ENCODE assay signal across 8 cellular contexts in genomic region chr11:76152086-76152658, GRCh38. TPM values are rescaled to one million over a fixed set of nuclear protein-coding genes. Genes with fewer than 3 reads are reported as not detected.
DNase-seq lines count a peak whose midpoint lies in the region; ATAC-seq, FAIRE-seq and TF ChIP-seq lines count a peak whose summit lies in the region.

No MANE protein-coding gene starts in this region.

- H3K27me3 Mint-ChIP-seq in activated CD8-positive, alpha-beta T cell treated with anti-CD3 and anti-CD28 coated beads for 36 hours = peaks cover 9% of the 10 kb centered on the region

- H3K27me3 ChIP-seq in HCT116 (ENCODE audit: insufficient read depth, low read length) = no peaks in the 10 kb centered on the region
- peaks cover 0 to 14% (median 11%) of the 10 kb centered on the region in 4 experiments; a peak in 5 of 7 replicates for H3K27me3 ChIP-seq in H1 (replicated peaks in 1 of 4; ENCODE audit: control insufficient read depth in 3 of 4, extremely low read depth in 1 of 4, insufficient read depth in 3 of 4, low read length in 3 of 4)
- no peaks in the 10 kb centered on the region for H3K27me3 ChIP-seq in mesendoderm (ENCODE audit: insufficient read depth, low read length, poor library complexity)

- H3K4me1 Mint-ChIP-seq in activated CD8-positive, alpha-beta T cell treated with anti-CD3 and anti-CD28 coated beads for 36 hours (ENCODE audit: low read depth) = peaks cover 25% of the 10 kb centered on the region

- peak; percentile 96 for ATAC-seq in HCT116
- peak; percentile 98 for ATAC-seq in activated CD8-positive, alpha-beta T cell treated with anti-CD3 and anti-CD28 coated beads for 36 hours

- H3K4me2 ChIP-seq in HCT116 (ENCODE audit: low read length) = peak overlapping the region; percentile 54
- H3K4me2 ChIP-seq in H1 (ENCODE audit: insufficient read depth in 1 of 2, low read depth in 2 of 2, low read length in 2 of 2) = peak overlapping the region; percentile 1 to 69; a peak in 3 of 4 replicates
- peak overlapping the region; percentile 82 for H3K4me2 ChIP-seq in mesendoderm (ENCODE audit: low read length)

- TF ChIP-seq RAD21 in HCT116 (IDR thresholded peaks at IDR 0.05; ENCODE audit: low read depth) (peak; percentile 98), H1 (IDR thresholded peaks at IDR 0.05 in 1 of 2, conservative IDR thresholded peaks at IDR 0.05 in 1 of 2; ENCODE audit: low read depth in 2 of 2, low read length in 2 of 2) (peak; percentile 93 to 96)

- H3K79me2 ChIP-seq in HCT116 (ENCODE audit: insufficient read depth, low read length) (no peaks in the 10 kb centered on the region), H1 (ENCODE audit: control insufficient read depth in 1 of 2, insufficient read depth in 2 of 2, low read length in 2 of 2) (no peaks in the 10 kb centered on the region), mesendoderm (ENCODE audit: control insufficient read depth, insufficient read depth, low read length) (no peaks in the 10 kb centered on the region)

- no peak overlapping the region for H3K4ac ChIP-seq in H1 (replicated peaks; ENCODE audit: insufficient read length, low read depth, low read length)
- H3K4ac ChIP-seq in mesendoderm (ENCODE audit: low read depth, low read length) = peak overlapping the region; percentile 74

- DNase-seq in HCT116 (ENCODE audit: low read depth, low spot score) (peak; percentile 57), NAMALWA (ENCODE audit: low spot score) (peak; percentile 86), H1 (ENCODE audit: low read depth in 1 of 2, low spot score in 2 of 2) (peak; percentile 65 to 95), mesendoderm (peak; percentile 90), NCI-H1930 (lab: John Stamatoyannopoulos, UW) (no peak)
- peak; percentile 95 for DNase-seq in activated CD8-positive, alpha-beta T cell treated with anti-CD3 and anti-CD28 coated beads for 36 hours
- peak; percentile 65 for DNase-seq in stimulated activated CD8-positive, alpha-beta memory T cell treated with anti-CD3 and anti-CD28 coated beads, Interleukin-15, amount 100 ng/mL, for 1 hour (ENCODE audit: low read depth)

- H3K79me1 ChIP-seq in H1 (ENCODE audit: low read depth, low read length) (no peaks in the 10 kb centered on the region), mesendoderm (ENCODE audit: low read length) (no peaks in the 10 kb centered on the region)

- no peaks in the 10 kb centered on the region for H3K36me3 ChIP-seq in ES-I3 (ENCODE audit: insufficient read depth, low read length)
- H3K36me3 ChIP-seq in HCT116 (ENCODE audit: control insufficient read depth in 1 of 2, insufficient read depth in 2 of 2, low read length in 2 of 2) = no peaks in the 10 kb centered on the region
- no peaks in the 10 kb centered on the region for H3K36me3 ChIP-seq in H1 (ENCODE audit: control insufficient read depth in 2 of 4, insufficient read depth in 4 of 4, low read length in 3 of 4)
- no peaks in the 10 kb centered on the region for H3K36me3 ChIP-seq in mesendoderm (ENCODE audit: control insufficient read depth, insufficient read depth, low read length)

- H3K4me3 ChIP-seq in HCT116 (replicated peaks in 1 of 2; ENCODE audit: low read depth in 1 of 2, low read length in 2 of 2) (no peak overlapping the region), H1 (ENCODE audit: extremely low read depth in 1 of 4, insufficient read depth in 2 of 4, low read depth in 3 of 4, low read length in 4 of 4) (peak overlapping the region; percentile 26 to 64 (median 36); a peak in 6 of 8 replicates), mesendoderm (ENCODE audit: low read length) (peak overlapping the region; percentile 56)

- intact Hi-C loops in HCT116 (cut with micrococcal nuclease) = loop anchor here (1.0 to 2.0 kb wide), 3 partner anchors 256 to 429 kb away; no protein-coding TSS in a partner anchor
- intact Hi-C loops in activated CD8-positive, alpha-beta T cell treated with anti-CD3 and anti-CD28 coated beads for 36 hours (cut with micrococcal nuclease) = loop anchor here (2.0 to 5.0 kb wide), 2 partner anchors 255 to 350 kb away; no protein-coding TSS in a partner anchor

- peak overlapping the region; percentile 76; the same call in 1 of the 2 replicates for H4K8ac ChIP-seq in H1 (ENCODE audit: extremely low read depth, insufficient read depth, low read length)
- no peak overlapping the region for H4K8ac ChIP-seq in mesendoderm (ENCODE audit: low read depth, low read length)

- H2AK5ac ChIP-seq in H1 (ENCODE audit: low read depth, low read length) (no peak overlapping the region), mesendoderm (ENCODE audit: low read length) (no peak overlapping the region)

- H3K14ac ChIP-seq in H1 (ENCODE audit: insufficient read length) = no peak overlapping the region

- H2BK12ac ChIP-seq in H1 (ENCODE audit: low read depth, low read length) = 0 out of 2 replicates have a peak overlapping the region, but pooled peaks have one; percentile 56

- H3K4me1 ChIP-seq in ES-I3 (ENCODE audit: insufficient read depth, low read length) = peaks cover 11% of the 10 kb centered on the region; the same call in 1 of the 2 replicates
- H3K4me1 ChIP-seq in HCT116 (ENCODE audit: control insufficient read depth in 1 of 2, insufficient read depth in 2 of 2, low read length in 2 of 2) = peaks cover 0 to 8% of the 10 kb centered on the region in 2 experiments; a peak in 2 of 4 replicates
- H3K4me1 ChIP-seq in H1 (replicated peaks in 1 of 4; ENCODE audit: control insufficient read depth in 3 of 4, insufficient read depth in 4 of 4, low read length in 3 of 4) = peaks cover 0 to 3% (median 2%) of the 10 kb centered on the region in 4 experiments; a peak in 2 of 7 replicates
- peaks cover 12% of the 10 kb centered on the region for H3K4me1 ChIP-seq in mesendoderm (ENCODE audit: control insufficient read depth, low read depth, low read length)

- TF ChIP-seq POLR2A in HCT116 (IDR thresholded peaks at IDR 0.05; ENCODE audit: borderline replicate concordance, extremely low read depth, insufficient read depth, insufficient read length) (no peak), H1 (IDR thresholded peaks at IDR 0.05; ENCODE audit: control extremely low read depth in 1 of 2, low read depth in 2 of 2, low read length in 2 of 2) (no peak)

- no peak for TF ChIP-seq EP300 in H1 (IDR thresholded peaks at IDR 0.05; ENCODE audit: borderline replicate concordance in 1 of 2, low read depth in 2 of 2, low read length in 2 of 2)

- H3K9me3 Mint-ChIP-seq in activated CD8-positive, alpha-beta T cell treated with anti-CD3 and anti-CD28 coated beads for 36 hours = no peaks in the 10 kb centered on the region

- peak overlapping the region; percentile 97 for H2BK20ac ChIP-seq in H1 (ENCODE audit: low read length)

- H3K23ac ChIP-seq in H1 (ENCODE audit: insufficient read length) (no peak overlapping the region), mesendoderm (ENCODE audit: low read length) (no peak overlapping the region)

- H4K5ac ChIP-seq in H1 (ENCODE audit: insufficient read length, low read depth, low read length) (no peak overlapping the region), mesendoderm (ENCODE audit: low read length) (no peak overlapping the region)

- no TSS peak for BruUV-seq in HCT116 (replicated peaks; lab: Mats Ljungman, UMichigan)

- peak overlapping the region; percentile 88 for H3K18ac ChIP-seq in H1 (ENCODE audit: extremely low read depth, low read length)
- H3K18ac ChIP-seq in mesendoderm (ENCODE audit: low read length) = peak overlapping the region; percentile 77

- H3K9me2 ChIP-seq in HCT116 (ENCODE audit: insufficient read depth) = no peaks in the 10 kb centered on the region

- WGBS in H1 (ENCODE audit: extremely low coverage in 1 of 2, insufficient coverage in 1 of 2, insufficient read length in 1 of 2, insufficient replicate concordance in 2 of 2, low coverage in 1 of 2, low lambda C conversion rate in 2 of 2, missing lambda C conversion rate in 1 of 2), 2 experiments = 24% methylated on average over 29 of the region's 29 CpGs; no CpG with 5 or more reads in 1 of the 2 experiments
- no CpG with 5 or more reads among the region's 29 CpGs for WGBS in mesendoderm (ENCODE audit: extremely low coverage, insufficient coverage, low lambda C conversion rate)

- no peaks in the 10 kb centered on the region for H3K9me3 ChIP-seq in ES-I3 (ENCODE audit: control insufficient read depth, insufficient read depth, low read length)
- H3K9me3 ChIP-seq in HCT116 (ENCODE audit: control insufficient read depth in 1 of 2, insufficient read depth in 1 of 2, low read depth in 1 of 2, low read length in 2 of 2) = no peaks in the 10 kb centered on the region
- H3K9me3 ChIP-seq in H1 (ENCODE audit: insufficient read depth in 2 of 2, low read depth in 1 of 2, low read length in 1 of 2) = no peaks in the 10 kb centered on the region

- POLR2A ChIA-PET in HCT116 (lab: Charles Lee) = no interaction called here
- POLR2A ChIA-PET in activated CD8-positive, alpha-beta T cell treated with anti-CD3 and anti-CD28 coated beads for 36 hours (lab: Charles Lee) = interaction anchor here (1.0 to 1.6 kb wide), 2 partner anchors 168 to 252 kb away, joined by 3 to 5 read pairs; no protein-coding TSS in a partner anchor
- POLR2A ChIA-PET in H1 (lab: Charles Lee; ENCODE audit: partially characterized antibody) = interaction anchor here (0.9 to 1.2 kb wide), 4 partner anchors 15 to 255 kb away, joined by 3 to 4 read pairs (median 3); no protein-coding TSS in a partner anchor

- H3K27ac ChIP-seq in HCT116 (ENCODE audit: low read depth, low read length) (no peak overlapping the region), H1 (ENCODE audit: low read depth, low read length) (no peak overlapping the region), mesendoderm (ENCODE audit: low read depth, low read length) (no peak overlapping the region)

- H2BK120ac ChIP-seq in H1 (replicated peaks; ENCODE audit: low read depth, low read length) (no peak overlapping the region), mesendoderm (ENCODE audit: low read depth, low read length) (no peak overlapping the region)

- H3K36me3 Mint-ChIP-seq in activated CD8-positive, alpha-beta T cell treated with anti-CD3 and anti-CD28 coated beads for 36 hours (ENCODE audit: low read depth) = no peaks in the 10 kb centered on the region

- CTCF ChIA-PET in HCT116 (lab: Charles Lee) = interaction anchor here (0.8 to 1.9 kb wide), 22 partner anchors 8 to 586 kb away, joined by 3 to 37 read pairs (median 4); no protein-coding TSS in a partner anchor
- CTCF ChIA-PET in activated CD8-positive, alpha-beta T cell treated with anti-CD3 and anti-CD28 coated beads for 36 hours (lab: Charles Lee) = interaction anchor here (0.6 to 3.9 kb wide), 96 partner anchors 9 to 569 kb away, joined by 3 to 192 read pairs (median 4); partner anchors contain the start of gene UVRAG
- CTCF ChIA-PET in H1 (lab: Charles Lee; ENCODE audit: partially characterized antibody) = interaction anchor here (0.6 to 3.0 kb wide), 76 partner anchors 10 to 534 kb away, joined by 3 to 44 read pairs (median 4); partner anchors contain the start of gene MOGAT2

- H3K27ac Mint-ChIP-seq in activated CD8-positive, alpha-beta T cell treated with anti-CD3 and anti-CD28 coated beads for 36 hours = peak overlapping the region; percentile 63

- H3K56ac ChIP-seq in H1 (replicated peaks; ENCODE audit: insufficient read length, low read depth, low read length) (no peak overlapping the region), mesendoderm (ENCODE audit: low read length) (peak overlapping the region; percentile 95)

- peak; percentile 45 for FAIRE-seq in H1 (lab: Jason Lieb, UNC)

- peak; percentile 88 to 94 (median 93) for TF ChIP-seq CTCF in HCT116 (IDR thresholded peaks at IDR 0.05 in 2 of 3, conservative IDR thresholded peaks at IDR 0.05 in 1 of 3; ENCODE audit: borderline replicate concordance in 1 of 3, insufficient read depth in 1 of 3, low read depth in 2 of 3, low read length in 2 of 3)
- peak; percentile 96 for TF ChIP-seq CTCF in activated CD8-positive, alpha-beta T cell treated with anti-CD3 and anti-CD28 coated beads for 36 hours (IDR thresholded peaks at IDR 0.05)
- TF ChIP-seq CTCF in H1 (IDR thresholded peaks at IDR 0.05; ENCODE audit: control extremely low read depth in 1 of 3, insufficient read depth in 1 of 3, low read depth in 1 of 3, low read length in 3 of 3) = peak; percentile 94 to 97 (median 97)

- H2BK15ac ChIP-seq in H1 (ENCODE audit: low read length) (peak overlapping the region; percentile 89), mesendoderm (replicated peaks; ENCODE audit: low read depth) (no peak overlapping the region)

- no peak overlapping the region for H4K91ac ChIP-seq in H1 (replicated peaks; ENCODE audit: insufficient read length, low read length)

- H4K20me1 ChIP-seq in HCT116 (ENCODE audit: insufficient read depth) = no peaks in the 10 kb centered on the region
- no peaks in the 10 kb centered on the region for H4K20me1 ChIP-seq in H1 (replicated peaks in 1 of 2; ENCODE audit: control insufficient read depth in 1 of 2, insufficient read depth in 2 of 2, low read length in 2 of 2)

- H3K23me2 ChIP-seq in H1 (ENCODE audit: low read depth, low read length) = no peaks in the 10 kb centered on the region

- RAD21 ChIA-PET in HCT116 (lab: Charles Lee; ENCODE audit: low non-redundant PET in 1 of 2, low total read pairs in 2 of 2, uncharacterized antibody in 2 of 2, unreplicated experiment in 2 of 2) = interaction anchor here (0.7 to 1.4 kb wide), 5 partner anchors 55 to 555 kb away, joined by 3 to 7 read pairs (median 3); no protein-coding TSS in a partner anchor

- H2BK5ac ChIP-seq in H1 (ENCODE audit: low read depth, low read length) = peak overlapping the region; percentile 60; the same call in 1 of the 2 replicates
- H2BK5ac ChIP-seq in mesendoderm (ENCODE audit: low read length) = no peak overlapping the region

- peak overlapping the region; percentile 25; the same call in 1 of the 2 replicates for H3K9ac ChIP-seq in ES-I3 (ENCODE audit: low read depth, low read length)
- H3K9ac ChIP-seq in HCT116 (ENCODE audit: low read length) = peak overlapping the region; percentile 13; the same call in 1 of the 2 replicates
- H3K9ac ChIP-seq in H1 (replicated peaks in 1 of 4; ENCODE audit: extremely low read depth in 1 of 4, low read depth in 3 of 4, low read length in 3 of 4) = 0 out of 7 replicates have a peak overlapping the region, but pooled peaks of 1 of the 4 experiments have one; percentile 38
- peak overlapping the region; percentile 84 for H3K9ac ChIP-seq in mesendoderm (ENCODE audit: low read length)

- H2AFZ ChIP-seq in HCT116 (ENCODE audit: low read depth, low read length, poor library complexity, severe bottlenecking) (peak overlapping the region; percentile 99), H1 (ENCODE audit: low read length) (peak overlapping the region; percentile 99)

- H3K4me3 Mint-ChIP-seq in activated CD8-positive, alpha-beta T cell treated with anti-CD3 and anti-CD28 coated beads for 36 hours = peak overlapping the region; percentile 61

RNA-seq across cellular contexts. Expression of gene WNT11, which starts 54.1 kb away (rescaled TPM):
- total RNA-seq in HCT116 (2021; ENCODE audit: unreplicated experiment) = 1.9 TPM
- polyA plus RNA-seq in HCT116 (2012) = 0.61 and 1.3 TPM in 2 replicates
- under 1 TPM; 0.32 to 0.43 TPM for total RNA-seq in activated CD8-positive, alpha-beta T cell treated with anti-CD3 and anti-CD28 coated beads for 36 hours
- total RNA-seq in H1 (2021; fragmentation: NEBNext Ultra II Directional; extraction: Animal tissue kit (Norgen Biotek cat#: 25700)) = 0.45 TPM in 1 of 2 replicates, not detected in the other
- polyA plus RNA-seq in H1 (2011; rRNA removed) = 0.11 and 0.22 TPM in 2 replicates
- 0.16 TPM for polyA plus RNA-seq in H1 (2011; cell fraction: cytosol; rRNA removed)
- 0.14 TPM for polyA plus RNA-seq in H1 (2011; cell fraction: nucleus; rRNA removed)
- polyA plus RNA-seq in H1 (2012, experiment 1 of 2) = 0.08 to 0.16 TPM (median 0.09 TPM) in 3 of 4 replicates, not detected in the other
- polyA plus RNA-seq in H1 (2012, experiment 2 of 2) = not detected
- 0.10 TPM for polyA plus RNA-seq in H1 (2013, experiment 1 of 2)
- 0.15 TPM for polyA plus RNA-seq in H1 (2013, experiment 2 of 2)
- not detected in 2 replicates for polyA minus RNA-seq in H1 (2011; rRNA and poly(A)+ RNA removed)
- not detected for polyA minus RNA-seq in H1 (2011; cell fraction: cytosol; rRNA and poly(A)+ RNA removed)
- not detected for polyA minus RNA-seq in H1 (2011; cell fraction: nucleus; rRNA and poly(A)+ RNA removed)
- 0.14 TPM for polyA plus RNA-seq in mesendoderm (2013, experiment 1 of 2)
- 0.20 TPM for polyA plus RNA-seq in mesendoderm (2013, experiment 2 of 2)

Comparison
In these comparisons a context has a peak if more than half of its experiments do, and no peak if none do; other contexts are left out.
1. DNase-seq: peak in HCT116 (single experiment), NAMALWA (single experiment), activated CD8-positive, alpha-beta T cell treated with anti-CD3 and anti-CD28 coated beads for 36 hours (single experiment), H1 (2 of 2), mesendoderm (single experiment) and stimulated activated CD8-positive, alpha-beta memory T cell treated with anti-CD3 and anti-CD28 coated beads, Interleukin-15, amount 100 ng/mL, for 1 hour (single experiment); none in NCI-H1930 (0 of 2).
2. H3K4me3 ChIP-seq: peak in H1 (4 of 4) and mesendoderm (single experiment); none in HCT116 (0 of 2).
3. Peak in every context shown above with its lines, with median percentiles within 50 percentile points of each other: H3K4me2 ChIP-seq and CTCF ChIP-seq.